8 cellular contexts compared by ENCODE assay signal in genomic region chr17:39653662-39654331, GRCh38.
DNase-seq lines count a peak whose midpoint lies in the region.

No MANE protein-coding gene starts in this region.

- no peak overlapping the region for H3K4me3 ChIP-seq in effector memory CD4-positive, alpha-beta T cell (ENCODE audit: insufficient read depth, low read depth, low read length, poor library complexity, severe bottlenecking)
- H3K4me3 ChIP-seq in mucosa of rectum (ENCODE audit: low read length in 2 of 2), result no peak overlapping the region

- H3K9me3 ChIP-seq in effector memory CD4-positive, alpha-beta T cell (ENCODE audit: control insufficient read depth, low read length), result no peaks in the 10 kb centered on the region
- no peaks in the 10 kb centered on the region for H3K9me3 ChIP-seq in mucosa of rectum (ENCODE audit: control insufficient read depth in 2 of 2, low read length in 2 of 2)

- peak overlapping the region in 1 of 2 donors; percentile 41 for H3K9ac ChIP-seq in mucosa of rectum (ENCODE audit: low read depth in 1 of 2, low read length in 2 of 2)

- no peak overlapping the region for H3K27ac ChIP-seq in effector memory CD4-positive, alpha-beta T cell (ENCODE audit: insufficient read depth, low read length, poor library complexity, severe bottlenecking)
- H3K27ac ChIP-seq in mucosa of rectum (ENCODE audit: low read depth in 2 of 2, low read length in 2 of 2), result peak overlapping the region; percentile 71 to 83

- H3K36me3 ChIP-seq in effector memory CD4-positive, alpha-beta T cell (ENCODE audit: control insufficient read depth, insufficient read depth, low read length), result peaks cover 21% of the 10 kb centered on the region
- peaks cover 22 to 28% of the 10 kb centered on the region in 2 donors for H3K36me3 ChIP-seq in mucosa of rectum (ENCODE audit: control insufficient read depth in 2 of 2, insufficient read depth in 2 of 2, low read length in 2 of 2)

- H3K4me1 ChIP-seq in effector memory CD4-positive, alpha-beta T cell (ENCODE audit: control insufficient read depth, insufficient read depth, low read length, poor library complexity, severe bottlenecking), result no peaks in the 10 kb centered on the region
- H3K4me1 ChIP-seq in mucosa of rectum (ENCODE audit: control insufficient read depth in 2 of 2, insufficient read depth in 2 of 2, low read length in 2 of 2), result peaks cover 26 to 31% of the 10 kb centered on the region in 2 donors

- peak; percentile 23 to 31 for DNase-seq in NCI-H2081 (lab: John Stamatoyannopoulos, UW)
- no peak for DNase-seq in NCI-H2081 treated with DMSO at 0.1 percent for 48 hours (lab: John Stamatoyannopoulos, UW)
- peak; percentile 16 to 50 for DNase-seq in NCI-H1930 (lab: John Stamatoyannopoulos, UW)
- peak; percentile 51 to 66 for DNase-seq in activated CD8-positive, alpha-beta memory T cell treated with anti-CD3 and anti-CD28 coated beads for 1 hour (ENCODE audit: extremely low read depth in 1 of 2, low read depth in 1 of 2)
- DNase-seq in effector memory CD4-positive, alpha-beta T cell, result peak; percentile 58 to 70 (median 64)
- peak; percentile 36 to 67 for DNase-seq in stimulated activated CD8-positive, alpha-beta memory T cell treated with anti-CD3 and anti-CD28 coated beads, Interleukin-7, amount 100 ng/mL, for 48 hours (ENCODE audit: extremely low read depth in 1 of 2, low read depth in 1 of 2)
- DNase-seq in cortex of kidney (lab: John Stamatoyannopoulos, UW), result no peak

- H3K27me3 ChIP-seq in effector memory CD4-positive, alpha-beta T cell (replicated peaks; ENCODE audit: control insufficient read depth, insufficient read depth, low read length, poor library complexity, severe bottlenecking), result no peaks in the 10 kb centered on the region
- H3K27me3 ChIP-seq in mucosa of rectum (ENCODE audit: control insufficient read depth in 2 of 2, insufficient read depth in 2 of 2, low read length in 2 of 2), result no peaks in the 10 kb centered on the region

Comparison
In these comparisons a context has a peak if more than half of its experiments do, and no peak if none do; other contexts are left out.
1. DNase-seq: peak in NCI-H2081 (2 of 2), NCI-H1930 (2 of 2), activated CD8-positive, alpha-beta memory T cell treated with anti-CD3 and anti-CD28 coated beads for 1 hour (2 of 2), effector memory CD4-positive, alpha-beta T cell (3 of 3) and stimulated activated CD8-positive, alpha-beta memory T cell treated with anti-CD3 and anti-CD28 coated beads, Interleukin-7, amount 100 ng/mL, for 48 hours (2 of 2); none in NCI-H2081 treated with DMSO at 0.1 percent for 48 hours (single experiment) and cortex of kidney (single experiment).